Comparison of ENCODE assay signal across 16 cellular contexts in genomic region chr1:186745531-186746146, GRCh38.
DNase-seq lines count a peak whose midpoint lies in the region; ATAC-seq and FAIRE-seq lines count a peak whose summit lies in the region.
"Had no signal": no experiment of that assay in that cellular context is flagged by ENCODE, and none has a peak within 500 bp of the region (broad histone marks: within the 10 kb centered on the region; RNA-seq: fewer than 3 reads in every experiment).

No MANE protein-coding gene starts in this region.

- no peaks in the 10 kb centered on the region for H3K36me3 Mint-ChIP-seq in natural killer cell treated with Interleukin-12 subunit alpha and Interleukin-12 subunit beta and Interleukin-15 and Interleukin-18, amount 100 ng/mL, for 72 hours
- H3K36me3 Mint-ChIP-seq: CD8-positive, alpha-beta T cell had no signal

- peaks cover 0 to 2% of the 10 kb centered on the region in 2 donors for H3K4me1 Mint-ChIP-seq in natural killer cell treated with Interleukin-12 subunit alpha and Interleukin-12 subunit beta and Interleukin-15 and Interleukin-18, amount 100 ng/mL, for 72 hours (ENCODE audit: low read depth in 2 of 2)
- H3K4me1 Mint-ChIP-seq: IgD-negative memory B cell had no signal

- peak; percentile 42 for DNase-seq in COLO829 (ENCODE audit: low spot score)
- peak; percentile 62 for DNase-seq in NCI-H1048 (lab: John Stamatoyannopoulos, UW)
- DNase-seq in left kidney (ENCODE audit: low read depth, low spot score) = peak; percentile 5
- DNase-seq in middle frontal gyrus (ENCODE audit: extremely low spot score, low spot score) = no peak
- DNase-seq in natural killer cell treated with Interleukin-12 subunit alpha and Interleukin-12 subunit beta and Interleukin-15 and Interleukin-18, amount 100 ng/mL, for 72 hours (ENCODE audit: low spot score) = no peak
- DNase-seq: CD8-positive, alpha-beta T cell; DMS79; GOT3; NCI-H187 treated with DMSO at 0.1 percent for 48 hours; NCI-H2171 treated with DMSO at 0.1 percent for 48 hours; RPMI8226; SIG-M5 had no signal

- H3K4me3 Mint-ChIP-seq in natural killer cell treated with Interleukin-12 subunit alpha and Interleukin-12 subunit beta and Interleukin-15 and Interleukin-18, amount 100 ng/mL, for 72 hours = no peak overlapping the region
- H3K4me3 Mint-ChIP-seq: CD8-positive, alpha-beta T cell; IgD-negative memory B cell had no signal

- no peak for ATAC-seq in HG03196 (IDR thresholded peaks at IDR 0.05; ENCODE audit: unreplicated experiment)
- no peak for ATAC-seq in natural killer cell treated with Interleukin-12 subunit alpha and Interleukin-12 subunit beta and Interleukin-15 and Interleukin-18, amount 100 ng/mL, for 72 hours
- ATAC-seq: CD8-positive, alpha-beta T cell; HCT116 had no signal

- H3K27ac Mint-ChIP-seq in natural killer cell treated with Interleukin-12 subunit alpha and Interleukin-12 subunit beta and Interleukin-15 and Interleukin-18, amount 100 ng/mL, for 72 hours = no peak overlapping the region
- H3K27ac Mint-ChIP-seq: CD8-positive, alpha-beta T cell; IgD-negative memory B cell had no signal

- H3K27me3 Mint-ChIP-seq in natural killer cell treated with Interleukin-12 subunit alpha and Interleukin-12 subunit beta and Interleukin-15 and Interleukin-18, amount 100 ng/mL, for 72 hours = peaks cover 0 to 3% of the 10 kb centered on the region in 2 donors
- H3K27me3 Mint-ChIP-seq: IgD-negative memory B cell had no signal

- FAIRE-seq in TTC549 (lab: Jason Lieb, UNC) = peak; percentile 54

- no peaks in the 10 kb centered on the region for H3K9me3 Mint-ChIP-seq in natural killer cell treated with Interleukin-12 subunit alpha and Interleukin-12 subunit beta and Interleukin-15 and Interleukin-18, amount 100 ng/mL, for 72 hours

Comparison
In these comparisons a context has a peak if more than half of its experiments do, and no peak if none do; other contexts are left out.
1. DNase-seq: peak in COLO829 (single experiment), NCI-H1048 (single experiment) and left kidney (single experiment); none in middle frontal gyrus (single experiment) and natural killer cell treated with Interleukin-12 subunit alpha and Interleukin-12 subunit beta and Interleukin-15 and Interleukin-18, amount 100 ng/mL, for 72 hours (single experiment).